16 cellular contexts compared by ENCODE assay signal in genomic region chr16:12321363-12321762, GRCh38.
A peak's percentile ranks its signal among the peaks of the same experiment; 100 is the strongest.
DNase-seq lines count a peak whose midpoint lies in the region; ATAC-seq, FAIRE-seq and TF ChIP-seq lines count a peak whose summit lies in the region.
"Had no signal": no experiment of that assay in that cellular context is flagged by ENCODE, and none has a peak within 500 bp of the region (broad histone marks: within the 10 kb centered on the region; RNA-seq: fewer than 3 reads in every experiment).

No MANE protein-coding gene starts in this region.

- no peaks in the 10 kb centered on the region for H3K27me3 ChIP-seq in CD8-positive, alpha-beta memory T cell (ENCODE audit: insufficient read depth, low read length, poor library complexity, severe bottlenecking)
- no peaks in the 10 kb centered on the region for H3K27me3 ChIP-seq in DND-41 (ENCODE audit: insufficient read depth, low read length, poor library complexity)
- H3K27me3 ChIP-seq in lower lobe of right lung (ENCODE audit: low read depth), result no peaks in the 10 kb centered on the region

- peaks cover 4% of the 10 kb centered on the region for H3K9me3 ChIP-seq in CD8-positive, alpha-beta memory T cell (ENCODE audit: low read length)
- H3K9me3 ChIP-seq in DND-41 (ENCODE audit: insufficient read depth, low read length, severe bottlenecking), result no peaks in the 10 kb centered on the region
- no peaks in the 10 kb centered on the region for H3K9me3 ChIP-seq in kidney (ENCODE audit: control insufficient read depth in 1 of 2, low read length in 2 of 2)
- no peaks in the 10 kb centered on the region for H3K9me3 ChIP-seq in lower lobe of right lung

- no peak for TF ChIP-seq CTCF in DND-41 (IDR thresholded peaks at IDR 0.05; ENCODE audit: borderline replicate concordance, extremely low read depth, low read length, poor library complexity, severe bottlenecking)
- TF ChIP-seq CTCF in kidney (IDR thresholded peaks at IDR 0.05; ENCODE audit: borderline replicate concordance, extremely low read depth, insufficient read depth), result no peak
- no peak for TF ChIP-seq CTCF in lower lobe of right lung (IDR thresholded peaks at IDR 0.05)

- H3K27ac ChIP-seq in CD8-positive, alpha-beta memory T cell (ENCODE audit: low read depth, low read length), result no peak overlapping the region
- H3K27ac ChIP-seq in DND-41 (ENCODE audit: low read length), result no peak overlapping the region
- H3K27ac ChIP-seq in kidney (ENCODE audit: low read depth in 2 of 2, low read length in 2 of 2), result peak overlapping the region; percentile 52 to 55
- no peak overlapping the region for H3K27ac ChIP-seq in lower lobe of right lung

- peaks cover 10% of the 10 kb centered on the region for H3K4me1 ChIP-seq in CD8-positive, alpha-beta memory T cell (ENCODE audit: insufficient read depth, low read length)
- H3K4me1 ChIP-seq in DND-41 (ENCODE audit: insufficient read depth, low read length), result peaks cover 8% of the 10 kb centered on the region; the same call in 1 of the 2 replicates
- peaks cover 20 to 36% of the 10 kb centered on the region in 2 donors for H3K4me1 ChIP-seq in kidney (ENCODE audit: control insufficient read depth in 1 of 2, insufficient read depth in 1 of 2, low read depth in 1 of 2, low read length in 2 of 2)
- no peaks in the 10 kb centered on the region for H3K4me1 ChIP-seq in lower lobe of right lung

- no peak overlapping the region for H3K4me2 ChIP-seq in DND-41 (ENCODE audit: insufficient read depth, low read length)

- H3K36me3 ChIP-seq in CD8-positive, alpha-beta memory T cell (ENCODE audit: insufficient read depth, low read length), result no peaks in the 10 kb centered on the region
- H3K36me3 ChIP-seq in DND-41 (ENCODE audit: insufficient read depth, low read length) (no peaks in the 10 kb centered on the region), kidney (ENCODE audit: control insufficient read depth in 1 of 2, insufficient read depth in 2 of 2, low read length in 2 of 2) (no peaks in the 10 kb centered on the region), lower lobe of right lung (no peaks in the 10 kb centered on the region)

- POLR2A ChIA-PET in CD8-positive, alpha-beta memory T cell (lab: Charles Lee), result no interaction called here

- H3K27me3 Mint-ChIP-seq in CD8-positive, alpha-beta memory T cell, result no peaks in the 10 kb centered on the region
- H3K27me3 Mint-ChIP-seq: type B pancreatic cell had no signal

- no peak for DNase-seq in CD8-positive, alpha-beta memory T cell
- DNase-seq in DND-41 (peak; percentile 14), NCI-H82 (lab: John Stamatoyannopoulos, UW) (peak; percentile 97), kidney (no peak), SK-N-DZ (ENCODE audit: low spot score) (no peak), lower lobe of right lung (no peak), EL (no peak)
- DNase-seq: anterior cingulate cortex, GOT3, left colon, MV-4-11, PC-3, T-helper 9 cell had no signal

- no peaks in the 10 kb centered on the region for H3K79me2 ChIP-seq in DND-41 (ENCODE audit: insufficient read depth, low read length)

- peaks cover 0 to 13% (median 8%) of the 10 kb centered on the region in 5 donors for H3K9me3 Mint-ChIP-seq in CD8-positive, alpha-beta memory T cell
- H3K9me3 Mint-ChIP-seq: type B pancreatic cell had no signal

- H3K9ac ChIP-seq in DND-41 (ENCODE audit: low read depth, low read length) (no peak overlapping the region), kidney (ENCODE audit: low read length in 2 of 2) (peak overlapping the region in 1 of 2 donors; percentile 51)

- peak; percentile 48; the same call in 1 of the 3 replicates for ATAC-seq in DND-41 (ENCODE audit: insufficient read depth, low read depth)
- no peak for ATAC-seq in lower lobe of right lung
- ATAC-seq in HG03457 (IDR thresholded peaks at IDR 0.05; ENCODE audit: unreplicated experiment), result no peak
- ATAC-seq: left colon, PC-3 had no signal

- peaks cover 23 to 30% (median 28%) of the 10 kb centered on the region in 3 donors for H3K4me1 Mint-ChIP-seq in CD8-positive, alpha-beta memory T cell

- H3K4me3 Mint-ChIP-seq in CD8-positive, alpha-beta memory T cell, result no peak overlapping the region
- H3K4me3 Mint-ChIP-seq: type B pancreatic cell had no signal

- no peak for FAIRE-seq in kidney (lab: Jason Lieb, UNC)
- FAIRE-seq: frontal cortex had no signal

- peaks cover 0 to 3% (median 2%) of the 10 kb centered on the region in 3 donors for H3K36me3 Mint-ChIP-seq in CD8-positive, alpha-beta memory T cell
- H3K36me3 Mint-ChIP-seq: type B pancreatic cell had no signal

- CTCF ChIA-PET in CD8-positive, alpha-beta memory T cell (lab: Charles Lee), result no interaction called here

- intact Hi-C loops in kidney (cut with DNase I) (no loop called here), lower lobe of right lung (cut with DNase I) (no loop called here)

- no peaks in the 10 kb centered on the region for H4K20me1 ChIP-seq in DND-41 (ENCODE audit: insufficient read depth, low read length)

- H3K27ac Mint-ChIP-seq in CD8-positive, alpha-beta memory T cell, result peak overlapping the region in 5 of 8 donors; percentile 47 to 79 (median 58)
- H3K27ac Mint-ChIP-seq: type B pancreatic cell had no signal

- no peak overlapping the region for H3K4me3 ChIP-seq in CD8-positive, alpha-beta memory T cell (ENCODE audit: low read length)
- H3K4me3 ChIP-seq in DND-41 (ENCODE audit: low read depth in 1 of 2, low read length in 2 of 2) (no peak overlapping the region), kidney (ENCODE audit: low read length in 2 of 2) (no peak overlapping the region), lower lobe of right lung (no peak overlapping the region)

- H2AFZ ChIP-seq in DND-41 (ENCODE audit: low read depth, low read length), result no peak overlapping the region

Comparison
In these comparisons a context has a peak if more than half of its experiments do, and no peak if none do; other contexts are left out.
1. DNase-seq: peak in DND-41 (single experiment) and NCI-H82 (single experiment); none in CD8-positive, alpha-beta memory T cell (0 of 5), kidney (single experiment), SK-N-DZ (single experiment), lower lobe of right lung (single experiment) and EL (single experiment).
2. H3K27ac ChIP-seq: peak in kidney (2 of 2); none in CD8-positive, alpha-beta memory T cell (single experiment), DND-41 (single experiment) and lower lobe of right lung (single experiment).